In genomic region chr20:33709398-33709797, GRCh38 we compare ENCODE assay signal across 1 cellular context.
A peak's percentile ranks its signal among the peaks of the same experiment; 100 is the strongest.
TF ChIP-seq lines count a peak whose summit lies in the region.

No MANE protein-coding gene starts in this region.

TF ChIP-seq in K562, 482 proteins besides CTCF, POLR2A, EP300 and RAD21 (continues in another document):
- peak; percentile 28; the same call in 1 of the 2 replicates for TF ChIP-seq CREM (IDR thresholded peaks at IDR 0.05; ENCODE audit: low read depth)
- TF ChIP-seq EHMT2 (IDR thresholded peaks at IDR 0.05) = no peak
- TF ChIP-seq HBP1 (CRISPR knock-in tag; IDR thresholded peaks at IDR 0.05) = no peak
- no peak for TF ChIP-seq MXD1 (CRISPR knock-in tag; IDR thresholded peaks at IDR 0.05; ENCODE audit: borderline replicate concordance, poor library complexity, severe bottlenecking)
- TF ChIP-seq ZBTB40 (IDR thresholded peaks at IDR 0.05) = no peak
- no peak for TF ChIP-seq ZBTB40 (CRISPR knock-in tag; IDR thresholded peaks at IDR 0.05)
- TF ChIP-seq RREB1 (CRISPR knock-in tag; IDR thresholded peaks at IDR 0.05) = no peak
- 0 out of 2 replicates have a peak, but pooled peaks have one; percentile 14 for TF ChIP-seq TEAD4 (IDR thresholded peaks at IDR 0.05; ENCODE audit: low read length)
- TF ChIP-seq TEAD4 (CRISPR knock-in tag; IDR thresholded peaks at IDR 0.05; ENCODE audit: borderline replicate concordance) = no peak
- no peak for TF ChIP-seq BACH1 (tag; IDR thresholded peaks at IDR 0.05)
- no peak for TF ChIP-seq FIP1L1 (IDR thresholded peaks at IDR 0.05; ENCODE audit: low read depth, low read length, poor library complexity, severe bottlenecking)
- TF ChIP-seq DPF2 (IDR thresholded peaks at IDR 0.05) = peak; percentile 80
- TF ChIP-seq MITF (IDR thresholded peaks at IDR 0.05) = no peak
- TF ChIP-seq ARID1B (IDR thresholded peaks at IDR 0.05) = peak; percentile 62; the same call in 1 of the 2 replicates
- TF ChIP-seq THRA (IDR thresholded peaks at IDR 0.05) = no peak
- no peak for TF ChIP-seq PRPF4 (IDR thresholded peaks at IDR 0.05; ENCODE audit: insufficient read depth, low read depth, low read length, poor library complexity, severe bottlenecking)
- no peak for TF ChIP-seq SRSF9 (IDR thresholded peaks at IDR 0.05; ENCODE audit: borderline replicate concordance, low read depth, low read length)
- TF ChIP-seq ZNF41 (CRISPR knock-in tag; conservative IDR thresholded peaks at IDR 0.05) = no peak
- TF ChIP-seq SNIP1 (IDR thresholded peaks at IDR 0.05; ENCODE audit: low read depth) = no peak
- peak; percentile 100 for TF ChIP-seq ESRRA (IDR thresholded peaks at IDR 0.05; ENCODE audit: borderline replicate concordance, low read depth)
- 0 out of 2 replicates have a peak, but pooled peaks have one; percentile 54 for TF ChIP-seq NFATC3 (IDR thresholded peaks at IDR 0.05)
- TF ChIP-seq MAZ (CRISPR knock-in tag; conservative IDR thresholded peaks at IDR 0.05 in 1 of 2, IDR thresholded peaks at IDR 0.05 in 1 of 2) = peak in 1 of 2 experiments; percentile 34; a peak in 1 of 4 replicates
- no peak for TF ChIP-seq ELF2 (CRISPR knock-in tag; IDR thresholded peaks at IDR 0.05)
- no peak for TF ChIP-seq CBX8 (IDR thresholded peaks at IDR 0.05; ENCODE audit: borderline replicate concordance, extremely low read depth, low read depth, low read length, poor library complexity, severe bottlenecking)
- TF ChIP-seq E2F8 (IDR thresholded peaks at IDR 0.05; ENCODE audit: low read depth, partially characterized antibody) = no peak
- no peak for TF ChIP-seq TCF3 (CRISPR knock-in tag; IDR thresholded peaks at IDR 0.05)
- no peak for TF ChIP-seq MYBL2 (IDR thresholded peaks at IDR 0.05; ENCODE audit: low read depth)
- no peak for TF ChIP-seq MYBL2 (CRISPR knock-in tag; IDR thresholded peaks at IDR 0.05; ENCODE audit: borderline replicate concordance)
- TF ChIP-seq ZKSCAN8 (CRISPR knock-in tag; IDR thresholded peaks at IDR 0.05) = no peak
- TF ChIP-seq MAX (CRISPR knock-in tag; IDR thresholded peaks at IDR 0.05) = no peak
